18 cellular contexts compared by ENCODE assay signal in the genomic region with DNA sequence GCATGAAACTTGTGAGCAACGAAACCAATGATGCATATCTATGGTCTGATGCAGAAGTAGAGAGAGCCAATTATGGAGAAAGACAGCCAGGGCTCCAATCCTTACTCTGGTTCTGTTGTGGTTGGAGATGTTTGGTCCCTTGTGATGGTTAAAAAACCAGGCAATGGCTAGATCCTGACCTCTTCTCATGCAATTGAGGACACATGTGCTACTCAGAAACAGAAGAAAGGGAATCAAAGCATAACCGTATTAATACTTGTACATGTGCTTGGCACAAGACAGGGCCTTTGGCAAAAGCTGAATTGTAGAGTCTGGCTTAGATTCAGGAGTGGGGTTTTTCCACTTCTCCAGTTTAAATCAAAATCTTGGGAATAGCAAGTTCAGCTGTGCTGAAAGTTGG.
A peak's percentile ranks its signal among the peaks of the same experiment; 100 is the strongest.
DNase-seq lines count a peak whose midpoint lies in the region; ATAC-seq and TF ChIP-seq lines count a peak whose summit lies in the region.
"Had no signal": no experiment of that assay in that cellular context is flagged by ENCODE, and none has a peak within 500 bp of the region (broad histone marks: within the 10 kb centered on the region; RNA-seq: fewer than 3 reads in every experiment).

No MANE protein-coding gene starts in this region.

- no peak for TF ChIP-seq POLR2A in sigmoid colon (IDR thresholded peaks at IDR 0.05)

- no peak overlapping the region for H3K27ac Mint-ChIP-seq in CD8-positive, alpha-beta memory T cell
- no peak overlapping the region for H3K27ac Mint-ChIP-seq in chondrocyte (ENCODE audit: unreplicated experiment)
- H3K27ac Mint-ChIP-seq: IgD-negative memory B cell had no signal

- POLR2A ChIA-PET in CD8-positive, alpha-beta memory T cell (lab: Charles Lee) = no interaction called here

- H3K27me3 Mint-ChIP-seq in CD8-positive, alpha-beta memory T cell = peaks cover 17 to 48% of the 10 kb centered on the region in 2 donors
- H3K27me3 Mint-ChIP-seq in chondrocyte (ENCODE audit: low read depth) = peaks cover 52% of the 10 kb centered on the region

- H3K4me3 ChIP-seq in heart right ventricle (no peak overlapping the region), sigmoid colon (no peak overlapping the region)
- H3K4me3 ChIP-seq in CD8-positive, alpha-beta memory T cell (ENCODE audit: low read length) = no peak overlapping the region
- H3K4me3 ChIP-seq: PC-9 had no signal

- H3K36me3 ChIP-seq in heart right ventricle = no peaks in the 10 kb centered on the region
- no peaks in the 10 kb centered on the region for H3K36me3 ChIP-seq in sigmoid colon
- H3K36me3 ChIP-seq in CD8-positive, alpha-beta memory T cell (ENCODE audit: insufficient read depth, low read length) = no peaks in the 10 kb centered on the region
- H3K36me3 ChIP-seq: BE2C had no signal

- H3K4me1 ChIP-seq in heart right ventricle (peaks cover 0 to 10% (median 3%) of the 10 kb centered on the region in 9 donors), sigmoid colon (peaks cover 0 to 23% (median 18%) of the 10 kb centered on the region in 4 donors)
- H3K4me1 ChIP-seq in CD8-positive, alpha-beta memory T cell (ENCODE audit: insufficient read depth, low read length) = no peaks in the 10 kb centered on the region
- H3K4me1 ChIP-seq: BE2C had no signal

- H3K27ac ChIP-seq in heart right ventricle = no peak overlapping the region
- no peak overlapping the region for H3K27ac ChIP-seq in sigmoid colon
- no peak overlapping the region for H3K27ac ChIP-seq in CD8-positive, alpha-beta memory T cell (ENCODE audit: low read depth, low read length)
- H3K27ac ChIP-seq: PC-9 had no signal

- WGBS in heart right ventricle, 2 donors = 37 to 42% methylated on average over 2 of the region's 2 CpGs
- WGBS in sigmoid colon, 2 donors = 45 to 68% methylated on average over 2 of the region's 2 CpGs

- H3K27me3 ChIP-seq in heart right ventricle = peaks cover 0 to 12% (median 5%) of the 10 kb centered on the region in 7 donors
- H3K27me3 ChIP-seq in sigmoid colon = no peaks in the 10 kb centered on the region
- H3K27me3 ChIP-seq in CD8-positive, alpha-beta memory T cell (ENCODE audit: insufficient read depth, low read length, poor library complexity, severe bottlenecking) = no peaks in the 10 kb centered on the region
- H3K27me3 ChIP-seq: BE2C had no signal

- H3K9me3 ChIP-seq in heart right ventricle (no peaks in the 10 kb centered on the region), sigmoid colon (no peaks in the 10 kb centered on the region)
- H3K9me3 ChIP-seq in CD8-positive, alpha-beta memory T cell (ENCODE audit: low read length) = no peaks in the 10 kb centered on the region
- H3K9me3 ChIP-seq: BE2C had no signal

- TF ChIP-seq EP300 in sigmoid colon (IDR thresholded peaks at IDR 0.05) = no peak

- no peaks in the 10 kb centered on the region for H3K36me3 Mint-ChIP-seq in CD8-positive, alpha-beta memory T cell
- H3K36me3 Mint-ChIP-seq in chondrocyte (ENCODE audit: low read depth) = peaks cover 1% of the 10 kb centered on the region

- CTCF ChIA-PET in CD8-positive, alpha-beta memory T cell (lab: Charles Lee) = no interaction called here

- ATAC-seq in heart right ventricle (peak in 5 of 8 donors; percentile 28 to 61 (median 28)), sciatic nerve (peak; percentile 93)

- DNase-seq in NCI-H446 treated with DMSO at 0.1 percent for 48 hours (lab: John Stamatoyannopoulos, UW) (peak; percentile 44), fibroblast of gingiva (ENCODE audit: low read depth) (peak; percentile 18), heart right ventricle (peak in 1 of 2 donors; percentile 16), sciatic nerve (ENCODE audit: low spot score) (no peak), sigmoid colon (no peak), ureter (ENCODE audit: low spot score) (no peak), chondrocyte (ENCODE audit: low spot score) (no peak)
- DNase-seq in CD8-positive, alpha-beta memory T cell = no peak
- DNase-seq: BE2C, EL, GF-D8, MV-4-11, NCI-H187, NCI-H69, PC-9, RPMI8226, SIG-M5 had no signal

- no peaks in the 10 kb centered on the region for H3K4me1 Mint-ChIP-seq in CD8-positive, alpha-beta memory T cell
- no peaks in the 10 kb centered on the region for H3K4me1 Mint-ChIP-seq in chondrocyte (ENCODE audit: low read depth)

- TF ChIP-seq CTCF in heart right ventricle (IDR thresholded peaks at IDR 0.05) = no peak
- TF ChIP-seq CTCF in sigmoid colon (IDR thresholded peaks at IDR 0.05) = no peak
- TF ChIP-seq CTCF in chondrocyte (IDR thresholded peaks at IDR 0.05) = no peak

- intact Hi-C loops in heart right ventricle (cut with DNase I) = loop anchor here in 1 of 10 donors (10.0 kb wide), 1 partner anchor 424 kb away; no protein-coding TSS in a partner anchor
- intact Hi-C loops in sciatic nerve (cut with DNase I) = no loop called here
- intact Hi-C loops in sigmoid colon (cut with DNase I) = no loop called here

- H3K4me3 Mint-ChIP-seq in CD8-positive, alpha-beta memory T cell = no peak overlapping the region
- H3K4me3 Mint-ChIP-seq in chondrocyte (ENCODE audit: unreplicated experiment) = no peak overlapping the region
- H3K4me3 Mint-ChIP-seq: IgD-negative memory B cell had no signal

- H3K9me3 Mint-ChIP-seq in CD8-positive, alpha-beta memory T cell = no peaks in the 10 kb centered on the region
- peaks cover 8% of the 10 kb centered on the region for H3K9me3 Mint-ChIP-seq in chondrocyte (ENCODE audit: low read depth)

Comparison
In these comparisons a context has a peak if more than half of its experiments do, and no peak if none do; other contexts are left out.
1. DNase-seq: peak in NCI-H446 treated with DMSO at 0.1 percent for 48 hours (single experiment) and fibroblast of gingiva (single experiment); none in sciatic nerve (single experiment), sigmoid colon (single experiment), ureter (single experiment), CD8-positive, alpha-beta memory T cell (0 of 5) and chondrocyte (single experiment).